Comparison of ENCODE assay signal across 1 cellular context in the genomic region with DNA sequence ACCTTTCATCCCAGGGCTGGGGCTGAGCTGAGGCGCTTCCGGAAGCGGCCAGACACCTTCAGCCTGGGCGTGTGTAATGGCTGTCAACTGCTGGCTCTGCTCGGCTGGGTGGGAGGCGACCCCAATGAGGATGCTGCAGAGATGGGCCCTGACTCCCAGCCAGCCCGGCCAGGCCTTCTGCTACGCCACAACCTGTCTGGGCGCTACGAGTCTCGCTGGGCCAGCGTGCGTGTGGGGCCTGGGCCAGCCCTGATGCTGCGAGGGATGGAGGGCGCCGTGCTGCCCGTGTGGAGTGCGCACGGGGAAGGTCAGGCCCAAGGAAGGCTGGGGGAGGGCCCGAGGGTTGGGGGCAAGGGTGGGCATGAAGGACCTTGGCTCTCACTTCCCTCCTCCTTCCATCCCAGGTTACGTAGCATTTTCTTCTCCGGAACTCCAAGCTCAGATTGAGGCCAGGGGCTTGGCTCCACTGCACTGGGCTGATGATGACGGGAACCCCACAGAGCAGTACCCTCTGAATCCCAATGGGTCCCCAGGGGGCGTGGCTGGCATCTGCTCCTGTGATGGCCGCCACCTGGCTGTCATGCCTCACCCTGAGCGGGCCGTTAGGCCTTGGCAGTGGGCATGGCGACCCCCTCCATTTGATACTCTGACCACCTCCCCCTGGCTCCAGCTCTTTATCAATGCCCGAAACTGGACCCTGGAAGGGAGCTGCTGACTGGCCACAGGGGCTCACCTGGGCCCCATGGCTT.
TF ChIP-seq lines count a peak whose summit lies in the region.

No MANE protein-coding gene starts in this region.

TF ChIP-seq in HCT116, 20 proteins besides CTCF, POLR2A, EP300 and RAD21 (continued from another document):
- TF ChIP-seq, protein P1, sequence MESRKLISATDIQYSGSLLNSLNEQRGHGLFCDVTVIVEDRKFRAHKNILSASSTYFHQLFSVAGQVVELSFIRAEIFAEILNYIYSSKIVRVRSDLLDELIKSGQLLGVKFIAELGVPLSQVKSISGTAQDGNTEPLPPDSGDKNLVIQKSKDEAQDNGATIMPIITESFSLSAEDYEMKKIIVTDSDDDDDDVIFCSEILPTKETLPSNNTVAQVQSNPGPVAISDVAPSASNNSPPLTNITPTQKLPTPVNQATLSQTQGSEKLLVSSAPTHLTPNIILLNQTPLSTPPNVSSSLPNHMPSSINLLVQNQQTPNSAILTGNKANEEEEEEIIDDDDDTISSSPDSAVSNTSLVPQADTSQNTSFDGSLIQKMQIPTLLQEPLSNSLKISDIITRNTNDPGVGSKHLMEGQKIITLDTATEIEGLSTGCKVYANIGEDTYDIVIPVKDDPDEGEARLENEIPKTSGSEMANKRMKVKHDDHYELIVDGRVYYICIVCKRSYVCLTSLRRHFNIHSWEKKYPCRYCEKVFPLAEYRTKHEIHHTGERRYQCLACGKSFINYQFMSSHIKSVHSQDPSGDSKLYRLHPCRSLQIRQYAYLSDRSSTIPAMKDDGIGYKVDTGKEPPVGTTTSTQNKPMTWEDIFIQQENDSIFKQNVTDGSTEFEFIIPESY (IDR thresholded peaks at IDR 0.05; ENCODE audit: extremely low read depth, insufficient replicate concordance, low read length): no peak
- TF ChIP-seq ZFX (IDR thresholded peaks at IDR 0.05): no peak
- TF ChIP-seq ZNF274 (IDR thresholded peaks at IDR 0.05; ENCODE audit: low read depth, low read length): no peak
- TF ChIP-seq EGR1 (IDR thresholded peaks at IDR 0.05; ENCODE audit: low read depth): no peak
- TF ChIP-seq JUND (IDR thresholded peaks at IDR 0.05): no peak
- no peak for TF ChIP-seq MAX (IDR thresholded peaks at IDR 0.05)
- TF ChIP-seq SIN3A (IDR thresholded peaks at IDR 0.05; ENCODE audit: low read depth): no peak
- TF ChIP-seq POLR2AphosphoS5 (IDR thresholded peaks at IDR 0.05; ENCODE audit: low read depth, low read length): no peak
- TF ChIP-seq CBX3 (IDR thresholded peaks at IDR 0.05; ENCODE audit: low read depth): no peak
- TF ChIP-seq, protein P2, sequence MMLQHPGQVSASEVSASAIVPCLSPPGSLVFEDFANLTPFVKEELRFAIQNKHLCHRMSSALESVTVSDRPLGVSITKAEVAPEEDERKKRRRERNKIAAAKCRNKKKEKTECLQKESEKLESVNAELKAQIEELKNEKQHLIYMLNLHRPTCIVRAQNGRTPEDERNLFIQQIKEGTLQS (IDR thresholded peaks at IDR 0.05): no peak
- TF ChIP-seq YY1 (IDR thresholded peaks at IDR 0.05; ENCODE audit: extremely low read depth, insufficient replicate concordance, low read depth, low read length): no peak
- TF ChIP-seq TCF7L2 (IDR thresholded peaks at IDR 0.05; ENCODE audit: borderline replicate concordance, extremely low read depth, insufficient read depth, insufficient read length): no peak
- TF ChIP-seq, protein P3, sequence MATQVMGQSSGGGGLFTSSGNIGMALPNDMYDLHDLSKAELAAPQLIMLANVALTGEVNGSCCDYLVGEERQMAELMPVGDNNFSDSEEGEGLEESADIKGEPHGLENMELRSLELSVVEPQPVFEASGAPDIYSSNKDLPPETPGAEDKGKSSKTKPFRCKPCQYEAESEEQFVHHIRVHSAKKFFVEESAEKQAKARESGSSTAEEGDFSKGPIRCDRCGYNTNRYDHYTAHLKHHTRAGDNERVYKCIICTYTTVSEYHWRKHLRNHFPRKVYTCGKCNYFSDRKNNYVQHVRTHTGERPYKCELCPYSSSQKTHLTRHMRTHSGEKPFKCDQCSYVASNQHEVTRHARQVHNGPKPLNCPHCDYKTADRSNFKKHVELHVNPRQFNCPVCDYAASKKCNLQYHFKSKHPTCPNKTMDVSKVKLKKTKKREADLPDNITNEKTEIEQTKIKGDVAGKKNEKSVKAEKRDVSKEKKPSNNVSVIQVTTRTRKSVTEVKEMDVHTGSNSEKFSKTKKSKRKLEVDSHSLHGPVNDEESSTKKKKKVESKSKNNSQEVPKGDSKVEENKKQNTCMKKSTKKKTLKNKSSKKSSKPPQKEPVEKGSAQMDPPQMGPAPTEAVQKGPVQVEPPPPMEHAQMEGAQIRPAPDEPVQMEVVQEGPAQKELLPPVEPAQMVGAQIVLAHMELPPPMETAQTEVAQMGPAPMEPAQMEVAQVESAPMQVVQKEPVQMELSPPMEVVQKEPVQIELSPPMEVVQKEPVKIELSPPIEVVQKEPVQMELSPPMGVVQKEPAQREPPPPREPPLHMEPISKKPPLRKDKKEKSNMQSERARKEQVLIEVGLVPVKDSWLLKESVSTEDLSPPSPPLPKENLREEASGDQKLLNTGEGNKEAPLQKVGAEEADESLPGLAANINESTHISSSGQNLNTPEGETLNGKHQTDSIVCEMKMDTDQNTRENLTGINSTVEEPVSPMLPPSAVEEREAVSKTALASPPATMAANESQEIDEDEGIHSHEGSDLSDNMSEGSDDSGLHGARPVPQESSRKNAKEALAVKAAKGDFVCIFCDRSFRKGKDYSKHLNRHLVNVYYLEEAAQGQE (IDR thresholded peaks at IDR 0.05; ENCODE audit: low read depth): no peak
